Comparison of ENCODE assay signal across 6 cellular contexts in the genomic region with DNA sequence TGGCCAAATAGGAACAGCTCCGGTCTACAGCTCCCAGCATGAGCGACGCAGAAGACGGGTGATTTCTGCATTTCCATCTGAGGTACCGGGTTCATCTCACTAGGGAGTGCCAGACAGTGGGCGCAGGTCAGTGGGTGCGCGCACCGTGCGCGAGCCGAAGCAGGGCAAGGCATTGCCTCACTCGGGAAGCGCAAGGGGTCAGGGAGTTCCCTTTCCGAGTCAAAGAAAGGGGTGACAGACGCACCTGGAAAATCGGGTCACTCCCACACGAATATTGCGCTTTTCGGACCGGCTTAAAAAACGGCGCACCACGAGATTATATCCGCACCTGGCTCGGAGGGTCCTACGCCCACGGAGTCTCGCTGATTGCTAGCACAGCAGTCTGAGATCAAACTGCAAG. TPM values are rescaled to one million over a fixed set of nuclear protein-coding genes. Genes with fewer than 3 reads are reported as not detected.
"Had no signal": no experiment of that assay in that cellular context is flagged by ENCODE, and none has a peak within 500 bp of the region (broad histone marks: within the 10 kb centered on the region; RNA-seq: fewer than 3 reads in every experiment).

No MANE protein-coding gene starts in this region.

RNA-seq across cellular contexts. Expression of a gene that starts 14.5 kb away (rescaled TPM):
- total RNA-seq: activated B cell treated with CpG ODN at 0.5 μM for 24 hours; activated CD4-positive, alpha-beta T cell treated with anti-CD3 and anti-CD28 coated beads, Interleukin-2, amount 10 ng/mL, durations not matched to agents 24 days and 14 days; activated CD8-positive, alpha-beta memory T cell treated with anti-CD3 and anti-CD28 coated beads, Interleukin-2, amount 10 ng/mL, durations not matched to agents 7 days and 5 days; activated T-helper 1 cell treated with anti-CD3 and anti-CD28 coated beads, Interleukin-12 subunit alpha, Interleukin-12 subunit beta, Interleukin-2, Interleukin-4 antibody, amounts not matched to agents 30 ng/mL and 10 ng/mL and 1 ng/mL, durations not matched to agents 14 hours and 24 hours and 36 hours; OCI-LY7; T-helper 17 cell had no signal
